In genomic region chr16:66996983-66997358, GRCh38 we compare ENCODE assay signal across 1 cellular context.
TF ChIP-seq lines count a peak whose summit lies in the region.

No MANE protein-coding gene starts in this region.

TF ChIP-seq in A549, 52 proteins besides CTCF, POLR2A, EP300 and RAD21 (continued from another document):
- TF ChIP-seq ATOH8 (CRISPR knock-in tag; IDR thresholded peaks at IDR 0.05; ENCODE audit: low read depth) (no peak), HMGXB4 (CRISPR knock-in tag; IDR thresholded peaks at IDR 0.05; ENCODE audit: borderline replicate concordance) (no peak), CEBPB (IDR thresholded peaks at IDR 0.05) (no peak), FOSL2 (IDR thresholded peaks at IDR 0.05) (no peak), FOSL2 (CRISPR knock-in tag; IDR thresholded peaks at IDR 0.05) (no peak), JUN (IDR thresholded peaks at IDR 0.05) (no peak), USF2 (IDR thresholded peaks at IDR 0.05) (no peak), EHMT2 (IDR thresholded peaks at IDR 0.05; ENCODE audit: low read depth) (no peak), ELK1 (IDR thresholded peaks at IDR 0.05; ENCODE audit: low read depth, low read length) (no peak), POLR2AphosphoS2 (conservative IDR thresholded peaks at IDR 0.05; ENCODE audit: low read length) (no peak)
